Comparison of ENCODE assay signal across 8 cellular contexts in genomic region chr14:44897041-44897843, GRCh38.
DNase-seq lines count a peak whose midpoint lies in the region; ATAC-seq lines count a peak whose summit lies in the region.

No MANE protein-coding gene starts in this region.

- peak overlapping the region; percentile 88 to 94 for H3K4me3 Mint-ChIP-seq in effector memory CD8-positive, alpha-beta T cell

- peak overlapping the region; percentile 79 for H3K4me2 ChIP-seq in mesenchymal stem cell (ENCODE audit: low read length, poor library complexity, severe bottlenecking)

- ATAC-seq in GM21367 (IDR thresholded peaks at IDR 0.05; ENCODE audit: unreplicated experiment), result peak; percentile 94
- peak; percentile 95 for ATAC-seq in effector memory CD8-positive, alpha-beta T cell (replicated peaks)

- no peaks in the 10 kb centered on the region for H3K27me3 ChIP-seq in mesenchymal stem cell (ENCODE audit: control insufficient read depth in 1 of 2, insufficient read depth in 1 of 2, low read length in 2 of 2)

- peak overlapping the region; percentile 83 for H4K8ac ChIP-seq in mesenchymal stem cell (ENCODE audit: low read length)

- peak overlapping the region; percentile 77 for H2BK5ac ChIP-seq in mesenchymal stem cell (ENCODE audit: low read depth, low read length, poor library complexity, severe bottlenecking)

- peak overlapping the region; percentile 96 for H3K9ac ChIP-seq in mesenchymal stem cell (ENCODE audit: low read length)

- H2BK12ac ChIP-seq in mesenchymal stem cell (ENCODE audit: low read length in 2 of 2), result peak overlapping the region in 1 of 2 experiments; percentile 78

- H3K79me1 ChIP-seq in mesenchymal stem cell (replicated peaks; ENCODE audit: low read length, poor library complexity, severe bottlenecking), result peaks cover 6% of the 10 kb centered on the region

- DNase-seq in COR-L47 (lab: John Stamatoyannopoulos, UW), result peak; percentile 95
- DNase-seq in HT1080 (ENCODE audit: low read depth), result peak; percentile 77
- peak; percentile 89 for DNase-seq in NOMO-1 (lab: John Stamatoyannopoulos, UW; ENCODE audit: unreplicated experiment in 2 of 2)
- DNase-seq in activated CD8-positive, alpha-beta memory T cell treated with anti-CD3 and anti-CD28 coated beads for 48 hours (ENCODE audit: low read depth in 2 of 3, low spot score in 2 of 3), result peak; percentile 81 to 92 (median 88)
- peak; percentile 85 to 91 (median 87) for DNase-seq in effector memory CD8-positive, alpha-beta T cell
- DNase-seq in mesenchymal stem cell, result peak; percentile 97
- DNase-seq in stimulated activated CD8-positive, alpha-beta memory T cell treated with anti-CD3 and anti-CD28 coated beads, Interleukin-12 subunit alpha, Interleukin-12 subunit beta, amount 100 ng/mL, for 24 hours (ENCODE audit: extremely low read depth), result peak; percentile 97

- H2BK15ac ChIP-seq in mesenchymal stem cell (ENCODE audit: low read depth, poor library complexity, severe bottlenecking), result peak overlapping the region; percentile 99

- peak overlapping the region; percentile 87 for H3K27ac ChIP-seq in mesenchymal stem cell (ENCODE audit: low read length, poor library complexity, severe bottlenecking)

- H3K9me3 ChIP-seq in mesenchymal stem cell (ENCODE audit: control insufficient read depth, low read length), result no peaks in the 10 kb centered on the region

- H2BK120ac ChIP-seq in mesenchymal stem cell (ENCODE audit: low read depth, low read length), result peak overlapping the region; percentile 98

- H3K4me3 ChIP-seq in mesenchymal stem cell (ENCODE audit: insufficient read depth in 1 of 2, low read depth in 1 of 2, low read length in 2 of 2), result peak overlapping the region; percentile 87 to 94

- peaks cover 11 to 18% of the 10 kb centered on the region in 2 donors for H3K4me1 Mint-ChIP-seq in effector memory CD8-positive, alpha-beta T cell (ENCODE audit: low read depth in 2 of 2)

- WGBS in mesenchymal stem cell, result 2% methylated on average over 55 of the region's 81 CpGs

- H3K23ac ChIP-seq in mesenchymal stem cell (ENCODE audit: low read length in 2 of 2), result no peak overlapping the region

- H3K36me3 Mint-ChIP-seq in effector memory CD8-positive, alpha-beta T cell (ENCODE audit: insufficient read depth), result peaks cover 8% of the 10 kb centered on the region

- peaks cover 2 to 6% of the 10 kb centered on the region in 2 experiments for H3K36me3 ChIP-seq in mesenchymal stem cell (ENCODE audit: control insufficient read depth in 1 of 2, insufficient read depth in 2 of 2, low read depth in 1 of 2, low read length in 2 of 2)

- H3K27ac Mint-ChIP-seq in effector memory CD8-positive, alpha-beta T cell, result peak overlapping the region; percentile 92 to 97

- H3K14ac ChIP-seq in mesenchymal stem cell (ENCODE audit: low read length in 2 of 2), result peak overlapping the region; percentile 62 to 96

- peaks cover 6% of the 10 kb centered on the region for H3K4me1 ChIP-seq in mesenchymal stem cell (ENCODE audit: control insufficient read depth, insufficient read depth, low read depth, low read length)

- no peaks in the 10 kb centered on the region for H3K27me3 Mint-ChIP-seq in effector memory CD8-positive, alpha-beta T cell

- no peaks in the 10 kb centered on the region for H3K9me3 Mint-ChIP-seq in effector memory CD8-positive, alpha-beta T cell

- peak overlapping the region; percentile 83 for H4K91ac ChIP-seq in mesenchymal stem cell (ENCODE audit: low read length)

- peak overlapping the region; percentile 83 to 97 for H3K18ac ChIP-seq in mesenchymal stem cell (ENCODE audit: low read depth in 1 of 2, low read length in 2 of 2)

- no peak overlapping the region for H2AK5ac ChIP-seq in mesenchymal stem cell (ENCODE audit: low read length, severe bottlenecking)

- H3K4ac ChIP-seq in mesenchymal stem cell (ENCODE audit: low read depth in 1 of 2, low read length in 2 of 2), result peak overlapping the region; percentile 97 to 99

- peak overlapping the region; percentile 98 for H2AFZ ChIP-seq in mesenchymal stem cell (ENCODE audit: low read depth, low read length)

Comparison
In these comparisons a context has a peak if more than half of its experiments do, and no peak if none do; other contexts are left out.
1. Peak in every context shown above with its lines: DNase-seq, ATAC-seq, H3K4me3 ChIP-seq and H3K27ac ChIP-seq.